Comparison of ENCODE assay signal across 1 cellular context in genomic region chr22:23969071-23969470, GRCh38.
TF ChIP-seq lines count a peak whose summit lies in the region.

No MANE protein-coding gene starts in this region.

TF ChIP-seq in WTC11, 78 proteins besides CTCF, POLR2A, EP300 and RAD21 (continued from another document):
- TF ChIP-seq ZNF532 (CRISPR knock-in tag; IDR thresholded peaks at IDR 0.05; ENCODE audit: borderline replicate concordance) (no peak), ZNF512 (CRISPR knock-in tag; IDR thresholded peaks at IDR 0.05; ENCODE audit: borderline replicate concordance) (no peak), CREM (CRISPR knock-in tag; IDR thresholded peaks at IDR 0.05) (no peak), ZNF425 (CRISPR knock-in tag; conservative IDR thresholded peaks at IDR 0.05) (no peak), MYBL2 (CRISPR knock-in tag; IDR thresholded peaks at IDR 0.05) (no peak), HMGA2 (CRISPR knock-in tag; IDR thresholded peaks at IDR 0.05) (no peak), MLX (CRISPR knock-in tag; IDR thresholded peaks at IDR 0.05) (no peak), ZNF396 (CRISPR knock-in tag; IDR thresholded peaks at IDR 0.05; ENCODE audit: borderline replicate concordance) (no peak), EMX1 (CRISPR knock-in tag; IDR thresholded peaks at IDR 0.05) (no peak), SP1 (CRISPR knock-in tag; conservative IDR thresholded peaks at IDR 0.05) (no peak)
